ENCODE assay signal across 17 cellular contexts in the genomic region with DNA sequence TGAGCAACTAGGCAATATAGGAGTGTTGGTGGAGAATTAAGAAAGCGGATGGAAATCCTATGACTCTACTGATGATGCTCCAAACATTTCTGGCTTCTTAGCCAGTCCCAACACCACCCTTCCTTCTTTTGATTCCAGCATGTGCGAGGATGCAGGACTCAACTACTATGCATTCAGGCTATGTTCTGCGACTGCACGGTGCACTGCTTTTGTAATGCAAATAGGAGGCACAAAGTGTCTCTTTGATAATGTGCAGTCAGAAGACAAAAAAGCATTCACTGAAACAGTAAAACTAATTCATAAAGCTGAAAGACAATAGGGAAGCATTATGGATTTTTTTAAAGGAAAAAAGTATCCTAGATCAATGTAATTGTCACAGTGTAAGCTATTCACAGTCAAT.
DNase-seq lines count a peak whose midpoint lies in the region; TF ChIP-seq lines count a peak whose summit lies in the region.
"Had no signal": no experiment of that assay in that cellular context is flagged by ENCODE, and none has a peak within 500 bp of the region (broad histone marks: within the 10 kb centered on the region; RNA-seq: fewer than 3 reads in every experiment).

No MANE protein-coding gene starts in this region.

- H3K4me1 Mint-ChIP-seq in mesothelial cell of epicardium (peaks cover 82% of the 10 kb centered on the region), HFFc6 (ENCODE audit: low read depth) (peaks cover 74% of the 10 kb centered on the region)
- H3K4me1 Mint-ChIP-seq: CD4-positive, CD25-positive, alpha-beta regulatory T cell had no signal

- H3K27me3 ChIP-seq in dorsolateral prefrontal cortex = no peaks in the 10 kb centered on the region

- DNase-seq in NCI-H526 treated with DMSO at 0.1 percent for 48 hours (lab: John Stamatoyannopoulos, UW) (peak; percentile 21), dorsolateral prefrontal cortex (peak in 5 of 10 donors; percentile 20 to 74 (median 57)), mesothelial cell of epicardium (ENCODE audit: low spot score in 2 of 2, unreplicated experiment in 2 of 2) (no peak), occipital lobe (lab: John Stamatoyannopoulos, UW) (peak; percentile 9), NCI-H2029 (lab: John Stamatoyannopoulos, UW) (no peak), HFFc6 (no peak), mesenteric fat pad (ENCODE audit: low spot score) (no peak)
- no peak for DNase-seq in activated CD8-positive, alpha-beta memory T cell treated with anti-CD3 and anti-CD28 coated beads for 24 hours
- DNase-seq: AML-193; Calu3; CD4-positive, CD25-positive, alpha-beta regulatory T cell; DMS79 treated with DMSO at 0.1 percent for 48 hours; NCI-H1694 treated with DMSO at 0.1 percent for 48 hours; NCI-H446; NCI-H82; SHP77 had no signal

- intact Hi-C loops in dorsolateral prefrontal cortex (cut with DNase I) = loop anchor here (5.0 to 10.0 kb wide), 3 partner anchors 39 to 107 kb away; a partner anchor contains a TSS

- peak overlapping the region; percentile 8 to 95 (median 86) for H3K27ac ChIP-seq in dorsolateral prefrontal cortex

- H3K27ac Mint-ChIP-seq in mesothelial cell of epicardium = peak overlapping the region; percentile 77
- no peak overlapping the region for H3K27ac Mint-ChIP-seq in HFFc6
- H3K27ac Mint-ChIP-seq: CD4-positive, CD25-positive, alpha-beta regulatory T cell; GM23338 had no signal

- H3K9me3 Mint-ChIP-seq in mesothelial cell of epicardium (no peaks in the 10 kb centered on the region), HFFc6 (no peaks in the 10 kb centered on the region)
- H3K9me3 Mint-ChIP-seq: GM23338 had no signal

- H3K36me3 Mint-ChIP-seq in mesothelial cell of epicardium (peaks cover 5% of the 10 kb centered on the region), HFFc6 (ENCODE audit: low read depth) (peaks cover 17% of the 10 kb centered on the region)
- H3K36me3 Mint-ChIP-seq: CD4-positive, CD25-positive, alpha-beta regulatory T cell had no signal

- H3K27me3 Mint-ChIP-seq in mesothelial cell of epicardium (ENCODE audit: low read depth) = no peaks in the 10 kb centered on the region
- peaks cover 1% of the 10 kb centered on the region; the same call in 1 of the 2 replicates for H3K27me3 Mint-ChIP-seq in HFFc6 (ENCODE audit: insufficient read depth)

- peak overlapping the region in 29 of 59 donors; percentile 1 to 50 (median 17) for H3K4me3 ChIP-seq in dorsolateral prefrontal cortex
- H3K4me3 ChIP-seq: GM23338 had no signal

- TF ChIP-seq CTCF in dorsolateral prefrontal cortex (IDR thresholded peaks at IDR 0.05 in 54 of 56, conservative IDR thresholded peaks at IDR 0.05 in 2 of 56; ENCODE audit: low read depth in 1 of 56, partially characterized antibody in 56 of 56) (peak in 2 of 56 donors; percentile 4 to 20), mesothelial cell of epicardium (IDR thresholded peaks at IDR 0.05; ENCODE audit: unreplicated experiment) (no peak), HFFc6 (IDR thresholded peaks at IDR 0.05) (no peak)

- no peak overlapping the region for H3K4me3 Mint-ChIP-seq in mesothelial cell of epicardium
- H3K4me3 Mint-ChIP-seq in HFFc6 = no peak overlapping the region
- H3K4me3 Mint-ChIP-seq: CD4-positive, CD25-positive, alpha-beta regulatory T cell; GM23338 had no signal

Comparison
In these comparisons a context has a peak if more than half of its experiments do, and no peak if none do; other contexts are left out.
1. DNase-seq: peak in NCI-H526 treated with DMSO at 0.1 percent for 48 hours (single experiment) and occipital lobe (single experiment); none in mesothelial cell of epicardium (0 of 2), NCI-H2029 (single experiment), activated CD8-positive, alpha-beta memory T cell treated with anti-CD3 and anti-CD28 coated beads for 24 hours (single experiment), HFFc6 (single experiment) and mesenteric fat pad (single experiment).